ENCODE assay signal across 8 cellular contexts in the genomic region with DNA sequence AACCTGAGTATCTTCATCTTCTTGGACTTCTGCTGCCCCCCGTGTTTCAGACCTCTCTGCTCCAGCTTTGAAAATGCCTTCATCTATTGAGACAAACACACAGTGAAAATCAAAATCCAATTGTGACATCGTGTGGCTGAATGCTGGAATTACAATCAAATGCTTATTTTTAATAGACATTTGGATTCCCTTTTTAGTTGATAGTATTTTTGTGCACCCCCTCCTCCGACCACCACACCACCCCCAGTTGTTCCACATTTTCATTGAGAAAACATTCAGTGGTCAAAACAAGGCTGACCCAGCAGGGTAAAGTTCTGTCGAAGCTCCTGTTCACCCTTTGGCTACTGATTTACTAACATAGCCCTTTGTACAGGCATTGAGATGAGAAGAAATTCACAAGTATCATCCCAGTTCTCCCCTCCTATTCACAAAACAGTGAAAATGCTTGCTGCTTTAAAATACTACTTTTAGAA.
A peak's percentile ranks its signal among the peaks of the same experiment; 100 is the strongest.
DNase-seq lines count a peak whose midpoint lies in the region; ATAC-seq and TF ChIP-seq lines count a peak whose summit lies in the region.

No MANE protein-coding gene starts in this region.

- H3K9me3 ChIP-seq in PC-3 (ENCODE audit: low read length) (no peaks in the 10 kb centered on the region), neuronal stem cell (replicated peaks in 1 of 2; ENCODE audit: control insufficient read depth in 2 of 2, insufficient read depth in 1 of 2, low read depth in 1 of 2, low read length in 2 of 2) (no peaks in the 10 kb centered on the region), MG63 (no peaks in the 10 kb centered on the region)

- H3K4me3 ChIP-seq in AG10803 (ENCODE audit: low read length) (no peak overlapping the region), GM12875 (ENCODE audit: low read depth, low read length) (no peak overlapping the region), PC-3 (ENCODE audit: low read length) (no peak overlapping the region), neuronal stem cell (ENCODE audit: low read length in 2 of 2) (no peak overlapping the region), MG63 (no peak overlapping the region)

- intact Hi-C loops in PC-3 (cut with micrococcal nuclease) = loop anchor here (1.0 kb wide), 1 partner anchor 141 kb away; no protein-coding TSS in a partner anchor

- CTCF ChIA-PET in PC-3 (lab: Charles Lee) = interaction anchor here (0.6 kb wide), 1 partner anchor 82 kb away, joined by 4 read pairs; no protein-coding TSS in a partner anchor

- no peaks in the 10 kb centered on the region for H4K20me1 ChIP-seq in PC-3 (ENCODE audit: low read length)

- no peaks in the 10 kb centered on the region for H3K4me1 Mint-ChIP-seq in endothelial cell (ENCODE audit: unreplicated experiment)

- no TSS peak for BruUV-seq in PC-3 (replicated peaks; lab: Mats Ljungman, UMichigan)

- no peak overlapping the region for H2BK5ac ChIP-seq in neuronal stem cell (ENCODE audit: low read length)

- no peaks in the 10 kb centered on the region for H3K4me1 ChIP-seq in PC-3 (ENCODE audit: insufficient read depth, low read length)
- H3K4me1 ChIP-seq in neuronal stem cell (ENCODE audit: control insufficient read depth in 2 of 2, insufficient read depth in 1 of 2, low read depth in 1 of 2, low read length in 2 of 2) = no peaks in the 10 kb centered on the region

- TF ChIP-seq CTCF in AG10803 (conservative IDR thresholded peaks at IDR 0.05; ENCODE audit: low read length) = peak; percentile 70
- peak; percentile 24; the same call in 1 of the 2 replicates for TF ChIP-seq CTCF in GM12875 (IDR thresholded peaks at IDR 0.05; ENCODE audit: borderline replicate concordance, insufficient read depth, low read depth, low read length)
- TF ChIP-seq CTCF in PC-3 (conservative IDR thresholded peaks at IDR 0.05; ENCODE audit: low read depth, low read length) = peak; percentile 81
- peak; percentile 88 for TF ChIP-seq CTCF in endothelial cell (IDR thresholded peaks at IDR 0.05; ENCODE audit: unreplicated experiment)

- no peak overlapping the region for H2AK5ac ChIP-seq in neuronal stem cell (ENCODE audit: low read depth, low read length)

- H3K4me3 Mint-ChIP-seq in endothelial cell (ENCODE audit: unreplicated experiment) = no peak overlapping the region

- H4K91ac ChIP-seq in neuronal stem cell (ENCODE audit: low read depth, low read length, poor library complexity) = no peak overlapping the region

- H3K27ac ChIP-seq in PC-3 (ENCODE audit: low read length) (no peak overlapping the region), neuronal stem cell (replicated peaks; ENCODE audit: low read length) (no peak overlapping the region)

- H3K4me2 ChIP-seq in PC-3 (ENCODE audit: low read length) = no peak overlapping the region
- no peak overlapping the region for H3K4me2 ChIP-seq in neuronal stem cell (ENCODE audit: insufficient read depth, low read length, poor library complexity, severe bottlenecking)

- H3K18ac ChIP-seq in neuronal stem cell (ENCODE audit: low read length) = no peak overlapping the region

- H2BK15ac ChIP-seq in neuronal stem cell (ENCODE audit: low read length) = no peak overlapping the region

- H3F3A ChIP-seq in PC-3 (ENCODE audit: low read length, unreplicated experiment) = no peaks in the 10 kb centered on the region

- DNase-seq in AG10803 (ENCODE audit: low read depth) (peak; percentile 34), KG1 (lab: John Stamatoyannopoulos, UW) (peak; percentile 26), PC-3 (peak; percentile 78), endothelial cell (ENCODE audit: low spot score) (peak; percentile 28), neuronal stem cell (ENCODE audit: low spot score) (peak; percentile 58), MG63 (no peak)

- no peaks in the 10 kb centered on the region for H3K9me2 ChIP-seq in PC-3 (replicated peaks; ENCODE audit: low read length)

- no peak overlapping the region for H2BK120ac ChIP-seq in neuronal stem cell (ENCODE audit: low read depth, low read length)

- H3K14ac ChIP-seq in neuronal stem cell (ENCODE audit: low read length) = no peak overlapping the region

- no peaks in the 10 kb centered on the region for H3K36me3 Mint-ChIP-seq in endothelial cell (ENCODE audit: low read depth, unreplicated experiment)

- no peak overlapping the region for H3K23ac ChIP-seq in neuronal stem cell (ENCODE audit: low read depth, low read length, poor library complexity)

- H3K36me3 ChIP-seq in PC-3 (ENCODE audit: low read depth, low read length) (no peaks in the 10 kb centered on the region), neuronal stem cell (replicated peaks in 1 of 2; ENCODE audit: control insufficient read depth in 2 of 2, insufficient read depth in 2 of 2, low read length in 2 of 2) (no peaks in the 10 kb centered on the region), MG63 (no peaks in the 10 kb centered on the region)

- H4K8ac ChIP-seq in neuronal stem cell (ENCODE audit: low read depth, low read length) = no peak overlapping the region

- no peak overlapping the region for H3K4ac ChIP-seq in neuronal stem cell (ENCODE audit: low read length)

- H3K9me3 Mint-ChIP-seq in endothelial cell (ENCODE audit: unreplicated experiment) = no peaks in the 10 kb centered on the region

- H3K9ac ChIP-seq in PC-3 (ENCODE audit: low read length) (no peak overlapping the region), neuronal stem cell (ENCODE audit: low read depth, low read length, poor library complexity) (no peak overlapping the region)

- POLR2A ChIA-PET in PC-3 (lab: Charles Lee; ENCODE audit: unreplicated experiment) = no interaction called here

- peaks cover 2% of the 10 kb centered on the region for H3K27me3 Mint-ChIP-seq in endothelial cell (ENCODE audit: unreplicated experiment)

- H3K27me3 ChIP-seq in PC-3 (ENCODE audit: low read length) = peaks cover 20% of the 10 kb centered on the region
- no peaks in the 10 kb centered on the region for H3K27me3 ChIP-seq in neuronal stem cell (ENCODE audit: control insufficient read depth in 3 of 3, insufficient read depth in 3 of 3, low read depth in 1 of 3, low read length in 3 of 3)
- H3K27me3 ChIP-seq in MG63 = no peaks in the 10 kb centered on the region

- no peak overlapping the region for H3K27ac Mint-ChIP-seq in endothelial cell (ENCODE audit: unreplicated experiment)

- H2BK12ac ChIP-seq in neuronal stem cell (ENCODE audit: low read length) = no peak overlapping the region

- no CpG with 5 or more reads among the region's 4 CpGs for WGBS in neuronal stem cell (ENCODE audit: extremely low coverage in 2 of 2, insufficient read length in 2 of 2, insufficient replicate concordance in 1 of 2), 2 donors

- no peaks in the 10 kb centered on the region for H3K79me2 ChIP-seq in PC-3 (ENCODE audit: low read length)

- ATAC-seq in PC-3 (peak; percentile 51), HG03280 (IDR thresholded peaks at IDR 0.05; ENCODE audit: unreplicated experiment) (no peak)

- no peak overlapping the region for H2AFZ ChIP-seq in PC-3 (ENCODE audit: low read length)
- peak overlapping the region; percentile 25 for H2AFZ ChIP-seq in neuronal stem cell (ENCODE audit: low read length)

- no peaks in the 10 kb centered on the region for H3K79me1 ChIP-seq in neuronal stem cell (ENCODE audit: low read depth, low read length)

Comparison
In these comparisons a context has a peak if more than half of its experiments do, and no peak if none do; other contexts are left out.
1. CTCF ChIP-seq: peak in every context shown above with its lines; median percentile 88 in endothelial cell; 81 in PC-3; 70 in AG10803; 24 in GM12875.